In genomic region chr19:16661480-16662034, GRCh38 we compare ENCODE assay signal across 8 cellular contexts. TPM values are rescaled to one million over a fixed set of nuclear protein-coding genes. Genes with fewer than 3 reads are reported as not detected.
A peak's percentile ranks its signal among the peaks of the same experiment; 100 is the strongest.
DNase-seq lines count a peak whose midpoint lies in the region; ATAC-seq and TF ChIP-seq lines count a peak whose summit lies in the region.

No MANE protein-coding gene starts in this region.

- peak overlapping the region; percentile 78 for H3K27ac Mint-ChIP-seq in memory B cell

- H3K9me3 Mint-ChIP-seq in memory B cell: no peaks in the 10 kb centered on the region

- DNase-seq in NCI-H1417 (lab: John Stamatoyannopoulos, UW): peak in 2 of 3 experiments; percentile 43 to 61
- no peak for DNase-seq in NCI-H1417 treated with DMSO at 0.1 percent for 48 hours (lab: John Stamatoyannopoulos, UW)
- peak; percentile 56 for DNase-seq in RPMI8226
- peak in 6 of 10 donors; percentile 11 to 46 (median 36) for DNase-seq in dorsolateral prefrontal cortex
- DNase-seq in memory B cell (ENCODE audit: low spot score in 2 of 2): peak in 1 of 2 donors; percentile 9
- peak; percentile 23 for DNase-seq in thoracic aorta (ENCODE audit: low spot score)
- DNase-seq in NK-92 treated with Interleukin-12 subunit alpha and Interleukin-12 subunit beta, amount 100 ng/mL, for 24 hours (lab: John Stamatoyannopoulos, UW): no peak
- DNase-seq in NCI-H2227 (lab: John Stamatoyannopoulos, UW; ENCODE audit: unreplicated experiment): no peak

- no peaks in the 10 kb centered on the region for H3K27me3 ChIP-seq in dorsolateral prefrontal cortex
- no peaks in the 10 kb centered on the region for H3K27me3 ChIP-seq in thoracic aorta (replicated peaks; ENCODE audit: insufficient read depth)

- H3K27me3 Mint-ChIP-seq in memory B cell: no peaks in the 10 kb centered on the region

- peaks cover 16 to 39% of the 10 kb centered on the region in 2 donors for H3K4me1 ChIP-seq in thoracic aorta (ENCODE audit: control insufficient read depth in 1 of 2, low read depth in 2 of 2)

- TF ChIP-seq CTCF in dorsolateral prefrontal cortex (IDR thresholded peaks at IDR 0.05 in 54 of 56, conservative IDR thresholded peaks at IDR 0.05 in 2 of 56; ENCODE audit: low read depth in 1 of 56, partially characterized antibody in 56 of 56) (no peak), thoracic aorta (IDR thresholded peaks at IDR 0.05) (no peak)

- ATAC-seq in memory B cell (ENCODE audit: low read depth): no peak
- ATAC-seq in thoracic aorta (ENCODE audit: insufficient number of reproducible peaks, low FRiP score, low read depth): no peak

- H3K9me3 ChIP-seq in thoracic aorta: no peaks in the 10 kb centered on the region

- H3K4me3 ChIP-seq in dorsolateral prefrontal cortex (peak overlapping the region; percentile 41 to 97 (median 87)), thoracic aorta (peak overlapping the region; percentile 75)

- H3K4me3 Mint-ChIP-seq in memory B cell: peak overlapping the region; percentile 89

- peaks cover 14% of the 10 kb centered on the region for H3K36me3 Mint-ChIP-seq in memory B cell

- H3K36me3 ChIP-seq in thoracic aorta: peaks cover 5% of the 10 kb centered on the region

- intact Hi-C loops in dorsolateral prefrontal cortex (cut with DNase I): loop anchor here (2.0 to 5.0 kb wide), 2 partner anchors 33 to 34 kb away; partner anchors contain the start of gene MED26 (in 2 of the 2)

- H3K27ac ChIP-seq in dorsolateral prefrontal cortex (peak overlapping the region in 50 of 59 donors; percentile 1 to 99 (median 72)), thoracic aorta (peak overlapping the region; percentile 79 to 84)

- H3K4me1 Mint-ChIP-seq in memory B cell: peaks cover 25% of the 10 kb centered on the region

RNA-seq across cellular contexts. Expression of gene TMEM38A, which starts 0.6 kb away (rescaled TPM):
- total RNA-seq in dorsolateral prefrontal cortex: 10 to 100 TPM; 15.4 to 51.2 (median 34.7) TPM
- total RNA-seq in thoracic aorta: 10 to 100 TPM in 1 of 2 donors, 1 to 10 TPM in 1; 7.6 to 11.9 TPM

RNA-seq across cellular contexts. Expression of gene SMIM7, which starts 1.6 kb away (rescaled TPM):
- total RNA-seq in dorsolateral prefrontal cortex (10 to 100 TPM; 55.9 to 95.0 (median 72.6) TPM), thoracic aorta (100 to 1,000 TPM in 1 of 2 donors, 10 to 100 TPM in 1; 72.7 to 102 TPM)

RNA-seq across cellular contexts. Expression of gene MED26, which starts 33.6 kb away (rescaled TPM):
- total RNA-seq in dorsolateral prefrontal cortex (10 to 100 TPM in 55 of 120 experiments, 1 to 10 TPM in 65; 5.4 to 17.4 (median 9.8) TPM), thoracic aorta (10 to 100 TPM in 1 of 2 donors, 1 to 10 TPM in 1; 9.6 to 14.2 TPM)

RNA-seq across cellular contexts. Expression of gene NWD1, which starts 58.1 kb away (rescaled TPM):
- total RNA-seq in dorsolateral prefrontal cortex: 10 to 100 TPM in 81 of 120 experiments, 1 to 10 TPM in 39; 2.1 to 44.5 (median 11.8) TPM
- under 1 TPM; 0.21 to 0.27 TPM for total RNA-seq in thoracic aorta

Comparison
In these comparisons a context has a peak if more than half of its experiments do, and no peak if none do; other contexts are left out.
1. DNase-seq: peak in NCI-H1417 (2 of 3), RPMI8226 (single experiment), dorsolateral prefrontal cortex (6 of 10) and thoracic aorta (single experiment); none in NCI-H1417 treated with DMSO at 0.1 percent for 48 hours (single experiment), NK-92 treated with Interleukin-12 subunit alpha and Interleukin-12 subunit beta, amount 100 ng/mL, for 24 hours (single experiment) and NCI-H2227 (single experiment).